In the genomic region with DNA sequence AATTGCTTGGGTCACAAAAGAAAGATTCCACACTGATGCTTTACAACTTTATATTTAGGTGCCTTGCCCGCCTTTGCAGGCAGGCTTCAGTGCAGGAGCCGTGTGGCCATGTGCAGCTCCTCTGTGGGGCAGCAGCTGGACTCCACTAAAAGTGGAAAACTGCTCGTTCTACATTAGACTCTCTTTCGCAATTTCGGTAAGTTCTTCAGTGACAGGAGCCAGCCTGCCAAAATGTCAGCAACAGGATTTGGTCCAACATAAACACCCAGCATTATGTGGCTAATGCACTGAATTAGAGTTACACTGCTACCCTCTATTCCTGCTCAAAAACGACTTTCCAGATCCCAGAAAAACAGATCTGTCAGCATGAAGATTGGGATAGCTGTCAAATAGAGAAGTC, we compare ENCODE assay signal across 15 cellular contexts.
A peak's percentile ranks its signal among the peaks of the same experiment; 100 is the strongest.
DNase-seq lines count a peak whose midpoint lies in the region; ATAC-seq and TF ChIP-seq lines count a peak whose summit lies in the region.
"Had no signal": no experiment of that assay in that cellular context is flagged by ENCODE, and none has a peak within 500 bp of the region (broad histone marks: within the 10 kb centered on the region; RNA-seq: fewer than 3 reads in every experiment).

No MANE protein-coding gene starts in this region.

- no peaks in the 10 kb centered on the region for H3K79me2 ChIP-seq in fibroblast of lung (ENCODE audit: control insufficient read depth, insufficient read depth, low read length)

- no peaks in the 10 kb centered on the region for H4K20me1 ChIP-seq in fibroblast of lung (ENCODE audit: control insufficient read depth, extremely low read depth, insufficient read depth, low read length)

- TF ChIP-seq CTCF in fibroblast of lung (conservative IDR thresholded peaks at IDR 0.05 in 1 of 2, IDR thresholded peaks at IDR 0.05 in 1 of 2; ENCODE audit: low read depth in 1 of 2, low read length in 2 of 2) (peak in 1 of 2 donors; percentile 8), right lobe of liver (IDR thresholded peaks at IDR 0.05) (peak in 1 of 4 donors; percentile 18), thyroid gland (IDR thresholded peaks at IDR 0.05) (no peak)

- intact Hi-C loops in right lobe of liver (cut with DNase I) (no loop called here), thyroid gland (cut with DNase I) (no loop called here)

- H3K36me3 ChIP-seq in fibroblast of lung (ENCODE audit: control insufficient read depth, insufficient read depth, low read length) = no peaks in the 10 kb centered on the region
- no peaks in the 10 kb centered on the region for H3K36me3 ChIP-seq in right lobe of liver
- H3K36me3 ChIP-seq in thyroid gland = no peaks in the 10 kb centered on the region
- H3K36me3 ChIP-seq: pancreas, SJSA1 had no signal

- H3K9me3 ChIP-seq in fibroblast of lung (ENCODE audit: control insufficient read depth, insufficient read depth, low read depth, low read length) = no peaks in the 10 kb centered on the region
- no peaks in the 10 kb centered on the region for H3K9me3 ChIP-seq in right lobe of liver
- H3K9me3 ChIP-seq in thyroid gland = no peaks in the 10 kb centered on the region
- H3K9me3 ChIP-seq: pancreas, SJSA1 had no signal

- H3K4me3 ChIP-seq in fibroblast of lung (replicated peaks in 1 of 4; ENCODE audit: control extremely low read depth in 1 of 4, insufficient read depth in 1 of 4, low read depth in 3 of 4, low read length in 4 of 4) (no peak overlapping the region), right lobe of liver (no peak overlapping the region), thyroid gland (replicated peaks in 1 of 3) (no peak overlapping the region)
- H3K4me3 ChIP-seq: pancreas, SJSA1 had no signal

- no peak overlapping the region for H3K9ac ChIP-seq in fibroblast of lung (ENCODE audit: insufficient read depth, low read length)

- no peak overlapping the region for H2AFZ ChIP-seq in fibroblast of lung (ENCODE audit: low read length)

- no peaks in the 10 kb centered on the region for H3K4me1 ChIP-seq in fibroblast of lung (ENCODE audit: control insufficient read depth, extremely low read depth, insufficient read depth, low read length)
- peaks cover 0 to 9% (median 4%) of the 10 kb centered on the region in 4 donors for H3K4me1 ChIP-seq in right lobe of liver
- H3K4me1 ChIP-seq in thyroid gland = peaks cover 0 to 9% of the 10 kb centered on the region in 2 donors
- H3K4me1 ChIP-seq: pancreas, SJSA1 had no signal

- DNase-seq in NCI-H446 (lab: John Stamatoyannopoulos, UW) = peak; percentile 64 to 82
- DNase-seq in fibroblast of lung (ENCODE audit: low read depth in 2 of 2) = peak; percentile 66 to 93
- DNase-seq in right lobe of liver = peak; percentile 34 to 75 (median 59)
- peak; percentile 11 for DNase-seq in thyroid gland
- DNase-seq in globus pallidus (ENCODE audit: low spot score) = no peak
- DNase-seq in C1 segment of cervical spinal cord (lab: John Stamatoyannopoulos, UW) = no peak
- DNase-seq: CD4-positive, alpha-beta memory T cell; NCI-H2081; NK-92 treated with Interleukin-12 subunit alpha and Interleukin-12 subunit beta, amount 100 ng/mL, for 24 hours; pancreas; stimulated activated CD4-positive, alpha-beta T cell treated with anti-CD3 and anti-CD28 coated beads, Interleukin-4, amount 100 ng/mL, for 4 hours; stimulated activated naive CD4-positive, alpha-beta T cell had no signal

- no peaks in the 10 kb centered on the region for H3K27me3 ChIP-seq in fibroblast of lung (ENCODE audit: control insufficient read depth, insufficient read depth, low read length)
- H3K27me3 ChIP-seq in right lobe of liver = no peaks in the 10 kb centered on the region
- no peaks in the 10 kb centered on the region for H3K27me3 ChIP-seq in thyroid gland
- H3K27me3 ChIP-seq: pancreas, SJSA1 had no signal

- ATAC-seq in right lobe of liver = peak; percentile 92 to 97 (median 96)
- ATAC-seq in HG03520 (IDR thresholded peaks at IDR 0.05; ENCODE audit: unreplicated experiment) = no peak
- ATAC-seq in GM18505 (IDR thresholded peaks at IDR 0.05; ENCODE audit: unreplicated experiment) = no peak

- H3K27ac ChIP-seq in fibroblast of lung (ENCODE audit: insufficient read depth, low read length) (no peak overlapping the region), right lobe of liver (no peak overlapping the region), thyroid gland (no peak overlapping the region)
- H3K27ac ChIP-seq: pancreas, SJSA1 had no signal

- no peak overlapping the region for H3K4me2 ChIP-seq in fibroblast of lung (ENCODE audit: extremely low read depth, insufficient read depth, low read length)

- TF ChIP-seq POLR2A in right lobe of liver (IDR thresholded peaks at IDR 0.05) (no peak), thyroid gland (IDR thresholded peaks at IDR 0.05) (no peak), GM18505 (IDR thresholded peaks at IDR 0.05; ENCODE audit: borderline replicate concordance, extremely low read depth, insufficient read depth, insufficient read length) (no peak)

- 18% methylated on average over 6 of the region's 6 CpGs for WGBS in right lobe of liver (ENCODE audit: insufficient coverage, low coverage, low lambda C conversion rate, missing lambda C conversion rate)
- WGBS in thyroid gland, 2 donors = 46 to 72% methylated on average over 6 of the region's 6 CpGs

Comparison
In these comparisons a context has a peak if more than half of its experiments do, and no peak if none do; other contexts are left out.
1. DNase-seq: peak in NCI-H446 (2 of 2), fibroblast of lung (2 of 2), right lobe of liver (3 of 3) and thyroid gland (2 of 2); none in globus pallidus (single experiment) and C1 segment of cervical spinal cord (0 of 14).
2. ATAC-seq: peak in right lobe of liver (4 of 4); none in HG03520 (single experiment) and GM18505 (single experiment).